2 cellular contexts compared by ENCODE assay signal in the genomic region with DNA sequence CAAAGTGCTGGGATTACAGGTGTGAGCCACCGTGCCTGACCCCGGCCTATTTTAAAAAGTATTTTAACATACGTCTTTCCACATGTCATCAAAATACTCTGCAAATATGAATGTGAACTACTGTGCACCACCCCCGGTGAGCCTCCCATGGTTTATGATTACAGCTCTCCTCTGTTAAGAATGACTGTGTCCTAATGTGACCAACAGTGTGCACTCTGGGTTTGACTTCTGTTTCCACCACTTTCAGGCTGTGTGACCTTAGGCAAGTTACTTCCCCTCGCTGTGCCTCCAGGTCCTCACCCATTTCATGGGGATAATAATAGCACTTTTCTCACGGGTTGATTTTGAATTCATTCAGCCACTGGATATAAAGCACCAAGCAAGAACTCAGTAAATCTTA.
TF ChIP-seq lines count a peak whose summit lies in the region.

No MANE protein-coding gene starts in this region.

TF ChIP-seq in HEK293, 187 proteins besides CTCF, POLR2A, EP300 and RAD21:
- TF ChIP-seq ZNF768 (tag by site-specific recombination; IDR thresholded peaks at IDR 0.05) (0 out of 2 replicates have a peak, but pooled peaks have one; percentile 29), ZIC2 (tag by site-specific recombination; IDR thresholded peaks at IDR 0.05) (peak; percentile 55), ZNF302 (tag by site-specific recombination; IDR thresholded peaks at IDR 0.05; ENCODE audit: low read depth) (no peak)
- TF ChIP-seq, protein P1, sequence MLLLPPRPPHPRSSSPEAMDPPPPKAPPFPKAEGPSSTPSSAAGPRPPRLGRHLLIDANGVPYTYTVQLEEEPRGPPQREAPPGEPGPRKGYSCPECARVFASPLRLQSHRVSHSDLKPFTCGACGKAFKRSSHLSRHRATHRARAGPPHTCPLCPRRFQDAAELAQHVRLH (tag by site-specific recombination; IDR thresholded peaks at IDR 0.05) = no peak

TF ChIP-seq in GM12878, 131 proteins besides CTCF, POLR2A, EP300 and RAD21:
- TF ChIP-seq RCOR1 (conservative IDR thresholded peaks at IDR 0.05; ENCODE audit: low read depth, low read length) = no peak
- TF ChIP-seq EZH2 (IDR thresholded peaks at IDR 0.05; ENCODE audit: borderline replicate concordance, control insufficient read depth, low read depth, low read length) = no peak
- no peak for TF ChIP-seq WRNIP1 (IDR thresholded peaks at IDR 0.05; ENCODE audit: borderline replicate concordance, low read depth, low read length)
- no peak for TF ChIP-seq NRF1 (conservative IDR thresholded peaks at IDR 0.05; ENCODE audit: low read depth, low read length)
- TF ChIP-seq, protein P2, sequence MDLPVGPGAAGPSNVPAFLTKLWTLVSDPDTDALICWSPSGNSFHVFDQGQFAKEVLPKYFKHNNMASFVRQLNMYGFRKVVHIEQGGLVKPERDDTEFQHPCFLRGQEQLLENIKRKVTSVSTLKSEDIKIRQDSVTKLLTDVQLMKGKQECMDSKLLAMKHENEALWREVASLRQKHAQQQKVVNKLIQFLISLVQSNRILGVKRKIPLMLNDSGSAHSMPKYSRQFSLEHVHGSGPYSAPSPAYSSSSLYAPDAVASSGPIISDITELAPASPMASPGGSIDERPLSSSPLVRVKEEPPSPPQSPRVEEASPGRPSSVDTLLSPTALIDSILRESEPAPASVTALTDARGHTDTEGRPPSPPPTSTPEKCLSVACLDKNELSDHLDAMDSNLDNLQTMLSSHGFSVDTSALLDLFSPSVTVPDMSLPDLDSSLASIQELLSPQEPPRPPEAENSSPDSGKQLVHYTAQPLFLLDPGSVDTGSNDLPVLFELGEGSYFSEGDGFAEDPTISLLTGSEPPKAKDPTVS (IDR thresholded peaks at IDR 0.05; ENCODE audit: low read depth, low read length) = no peak
- no peak for TF ChIP-seq CUX1 (IDR thresholded peaks at IDR 0.05; ENCODE audit: insufficient replicate concordance, low read depth, low read length)
- TF ChIP-seq MXI1 (IDR thresholded peaks at IDR 0.05; ENCODE audit: low read depth, low read length) = no peak
- TF ChIP-seq PAX5 (IDR thresholded peaks at IDR 0.05; ENCODE audit: borderline replicate concordance, low read depth, low read length) = no peak
- TF ChIP-seq HCFC1 (IDR thresholded peaks at IDR 0.05; ENCODE audit: low read length) = no peak
- no peak for TF ChIP-seq ZNF217 (IDR thresholded peaks at IDR 0.05)
- no peak for TF ChIP-seq TCF7 (IDR thresholded peaks at IDR 0.05; ENCODE audit: borderline replicate concordance)
- TF ChIP-seq CEBPB (IDR thresholded peaks at IDR 0.05; ENCODE audit: borderline replicate concordance in 1 of 2, low read depth in 2 of 2, low read length in 2 of 2) = no peak
